ENCODE assay signal across 13 cellular contexts in the genomic region with DNA sequence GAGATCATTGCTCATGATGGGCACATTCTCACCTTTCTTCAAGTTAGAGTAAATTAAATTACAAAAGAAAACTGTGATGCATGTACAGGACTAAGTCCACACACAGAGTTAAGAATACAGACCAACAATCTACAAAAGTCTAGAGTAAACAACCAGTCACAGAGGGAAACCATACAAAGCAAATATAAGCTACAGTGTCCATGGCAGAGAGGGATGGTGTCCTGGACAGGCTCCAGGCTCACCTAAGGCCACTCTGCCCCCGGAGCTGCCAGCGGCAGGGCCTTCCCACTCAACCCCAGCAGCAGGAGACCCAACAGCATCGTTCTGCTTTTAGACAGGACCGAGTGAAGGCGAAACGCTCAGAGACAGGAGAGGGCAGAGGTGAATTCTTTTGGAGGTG. TPM values are rescaled to one million over a fixed set of nuclear protein-coding genes. Genes with fewer than 3 reads are reported as not detected.
"Had no signal": no experiment of that assay in that cellular context is flagged by ENCODE, and none has a peak within 500 bp of the region (broad histone marks: within the 10 kb centered on the region; RNA-seq: fewer than 3 reads in every experiment).

No MANE protein-coding gene starts in this region.

- H3K27ac Mint-ChIP-seq: activated CD4-positive, alpha-beta memory T cell treated with anti-CD3 and anti-CD28 coated beads, Interleukin-2, amount 10 ng/mL, durations not matched to agents 7 days and 5 days; activated T-cell treated with anti-CD3 and anti-CD28 coated beads, Interleukin-2, amount 50 U/mL, for 72 hours had no signal

- H3K27ac ChIP-seq: colonic mucosa, pancreas had no signal

- H3K36me3 ChIP-seq: colonic mucosa, pancreas, thyroid gland had no signal

- ATAC-seq: activated T-cell treated with anti-CD3 and anti-CD28 coated beads, Interleukin-2, amount 50 U/mL, for 72 hours; pancreas had no signal

- H3K4me3 ChIP-seq: colonic mucosa, pancreas, thyroid gland had no signal

- H3K4me3 Mint-ChIP-seq: activated CD4-positive, alpha-beta memory T cell treated with anti-CD3 and anti-CD28 coated beads, Interleukin-2, amount 10 ng/mL, durations not matched to agents 7 days and 5 days; activated T-cell treated with anti-CD3 and anti-CD28 coated beads, Interleukin-2, amount 50 U/mL, for 72 hours had no signal

- H3K9me3 ChIP-seq: colonic mucosa, pancreas, thyroid gland had no signal

- H3K9me3 Mint-ChIP-seq: activated CD4-positive, alpha-beta memory T cell treated with anti-CD3 and anti-CD28 coated beads, Interleukin-2, amount 10 ng/mL, durations not matched to agents 7 days and 5 days; activated T-cell treated with anti-CD3 and anti-CD28 coated beads, Interleukin-2, amount 50 U/mL, for 72 hours had no signal

- H3K27me3 Mint-ChIP-seq: activated CD4-positive, alpha-beta memory T cell treated with anti-CD3 and anti-CD28 coated beads, Interleukin-2, amount 10 ng/mL, durations not matched to agents 7 days and 5 days had no signal

- H3K4me1 Mint-ChIP-seq: activated CD4-positive, alpha-beta memory T cell treated with anti-CD3 and anti-CD28 coated beads, Interleukin-2, amount 10 ng/mL, durations not matched to agents 7 days and 5 days had no signal

- H3K27me3 ChIP-seq: colonic mucosa, thyroid gland had no signal

- FAIRE-seq: astrocyte, endothelial cell of umbilical vein, pancreas, small intestine, urothelium cell line had no signal

- H3K4me1 ChIP-seq: colonic mucosa, pancreas had no signal

- DNase-seq: activated CD4-positive, alpha-beta memory T cell treated with anti-CD3 and anti-CD28 coated beads, Interleukin-2, amount 10 ng/mL, durations not matched to agents 7 days and 5 days; activated CD4-positive, alpha-beta T cell treated with anti-CD3 and anti-CD28 coated beads for 1 hour; activated gamma-delta T cell treated with Interleukin-2 at 50 U/mL for 16 hours; activated T-cell treated with anti-CD3 and anti-CD28 coated beads, Interleukin-2, amount 50 U/mL, for 72 hours; colonic mucosa; hippocampal formation; pancreas; small intestine; T-helper 9 cell; thyroid gland had no signal

RNA-seq across cellular contexts. Expression of a gene that starts 16.0 kb away (rescaled TPM):
- total RNA-seq: activated CD4-positive, alpha-beta memory T cell treated with anti-CD3 and anti-CD28 coated beads, Interleukin-2, amount 10 ng/mL, durations not matched to agents 7 days and 5 days; activated T-cell treated with anti-CD3 and anti-CD28 coated beads, Interleukin-2, amount 50 U/mL, for 72 hours had no signal
